ENCODE assay signal across 20 cellular contexts in genomic region chr10:33803248-33803647, GRCh38.
A peak's percentile ranks its signal among the peaks of the same experiment; 100 is the strongest.
DNase-seq lines count a peak whose midpoint lies in the region; ATAC-seq, FAIRE-seq and TF ChIP-seq lines count a peak whose summit lies in the region.
"Had no signal": no experiment of that assay in that cellular context is flagged by ENCODE, and none has a peak within 500 bp of the region (broad histone marks: within the 10 kb centered on the region; RNA-seq: fewer than 3 reads in every experiment).

No MANE protein-coding gene starts in this region.

- no peaks in the 10 kb centered on the region for H3K27me3 Mint-ChIP-seq in astrocyte (ENCODE audit: low read depth, unreplicated experiment)
- H3K27me3 Mint-ChIP-seq: activated CD8-positive, alpha-beta memory T cell treated with anti-CD3 and anti-CD28 coated beads, Interleukin-2, amount 10 ng/mL, durations not matched to agents 7 days and 5 days; memory B cell had no signal

- TF ChIP-seq CTCF in astrocyte (IDR thresholded peaks at IDR 0.05; ENCODE audit: insufficient read depth, low read depth, low read length), result no peak
- TF ChIP-seq CTCF in foreskin fibroblast (IDR thresholded peaks at IDR 0.05; ENCODE audit: low read depth, low read length), result no peak

- H3K9me3 ChIP-seq in astrocyte (ENCODE audit: insufficient read depth, low read depth, low read length), result no peaks in the 10 kb centered on the region
- H3K9me3 ChIP-seq: ascending aorta, gastroesophageal sphincter, right atrium auricular region had no signal

- ATAC-seq in GM19452 (IDR thresholded peaks at IDR 0.05; ENCODE audit: unreplicated experiment), result no peak
- no peak for ATAC-seq in GM21423 (IDR thresholded peaks at IDR 0.05; ENCODE audit: unreplicated experiment)
- ATAC-seq: activated CD8-positive, alpha-beta memory T cell treated with anti-CD3 and anti-CD28 coated beads, Interleukin-2, amount 10 ng/mL, durations not matched to agents 7 days and 5 days; gastroesophageal sphincter had no signal

- no peak overlapping the region for H2AFZ ChIP-seq in astrocyte (ENCODE audit: low read depth, low read length)

- no peaks in the 10 kb centered on the region for H3K9me3 Mint-ChIP-seq in astrocyte (ENCODE audit: unreplicated experiment)
- H3K9me3 Mint-ChIP-seq: memory B cell, neural crest cell had no signal

- H3K4me2 ChIP-seq in astrocyte (ENCODE audit: low read length), result peak overlapping the region; percentile 25

- H3K4me1 ChIP-seq in astrocyte (ENCODE audit: insufficient read depth, low read length), result peaks cover 14% of the 10 kb centered on the region
- H3K4me1 ChIP-seq: ascending aorta, gastroesophageal sphincter had no signal

- no peak overlapping the region for H3K4me3 Mint-ChIP-seq in astrocyte (ENCODE audit: unreplicated experiment)
- H3K4me3 Mint-ChIP-seq: activated CD8-positive, alpha-beta memory T cell treated with anti-CD3 and anti-CD28 coated beads, Interleukin-2, amount 10 ng/mL, durations not matched to agents 7 days and 5 days; memory B cell; neural crest cell had no signal

- DNase-seq in DMS53 (lab: John Stamatoyannopoulos, UW) (peak; percentile 9), DMS53 treated with DMSO at 0.1 percent for 48 hours (lab: John Stamatoyannopoulos, UW; ENCODE audit: unreplicated experiment) (no peak), astrocyte (ENCODE audit: low read depth) (peak; percentile 80), foreskin fibroblast (peak; percentile 64 to 67), substantia nigra (lab: John Stamatoyannopoulos, UW) (no peak), frontal cortex (ENCODE audit: low spot score in 2 of 2) (no peak)
- DNase-seq: activated CD4-positive, alpha-beta T cell treated with anti-CD3 and anti-CD28 coated beads for 1 hour; activated CD8-positive, alpha-beta memory T cell treated with anti-CD3 and anti-CD28 coated beads, Interleukin-2, amount 10 ng/mL, durations not matched to agents 7 days and 5 days; activated gamma-delta T cell; NCI-H1436 treated with DMSO at 0.1 percent for 48 hours had no signal

- peaks cover 13% of the 10 kb centered on the region for H3K4me1 Mint-ChIP-seq in astrocyte (ENCODE audit: low read depth, unreplicated experiment)
- H3K4me1 Mint-ChIP-seq: activated CD8-positive, alpha-beta memory T cell treated with anti-CD3 and anti-CD28 coated beads, Interleukin-2, amount 10 ng/mL, durations not matched to agents 7 days and 5 days; memory B cell had no signal

- H3K27ac ChIP-seq in astrocyte (ENCODE audit: low read depth, low read length), result peak overlapping the region; percentile 40
- H3K27ac ChIP-seq in substantia nigra (ENCODE audit: low read depth, low read length, poor library complexity, severe bottlenecking), result no peak overlapping the region
- H3K27ac ChIP-seq: 22Rv1, ascending aorta, gastroesophageal sphincter, HL-60, right atrium auricular region had no signal

- H3K27me3 ChIP-seq in astrocyte (ENCODE audit: insufficient read depth, low read length), result no peaks in the 10 kb centered on the region
- H3K27me3 ChIP-seq: ascending aorta, gastroesophageal sphincter, right atrium auricular region had no signal

- H3K9ac ChIP-seq in astrocyte (ENCODE audit: low read length), result no peak overlapping the region

- FAIRE-seq in astrocyte (lab: Jason Lieb, UNC), result no peak
- FAIRE-seq in frontal cortex (lab: Jason Lieb, UNC), result no peak
- FAIRE-seq: GM12892 had no signal

- H3K79me2 ChIP-seq in astrocyte (ENCODE audit: insufficient read depth, low read length), result no peaks in the 10 kb centered on the region

- H3K4me3 ChIP-seq in astrocyte (ENCODE audit: insufficient read depth, low read depth, low read length), result no peak overlapping the region
- no peak overlapping the region for H3K4me3 ChIP-seq in foreskin fibroblast (ENCODE audit: low read depth in 1 of 2, low read length in 2 of 2)
- H3K4me3 ChIP-seq: ascending aorta, gastroesophageal sphincter, right atrium auricular region had no signal

- no peak overlapping the region for H3K27ac Mint-ChIP-seq in astrocyte (ENCODE audit: unreplicated experiment)
- H3K27ac Mint-ChIP-seq: activated CD8-positive, alpha-beta memory T cell treated with anti-CD3 and anti-CD28 coated beads, Interleukin-2, amount 10 ng/mL, durations not matched to agents 7 days and 5 days; memory B cell had no signal

- H4K20me1 ChIP-seq in astrocyte (ENCODE audit: insufficient read depth, low read length), result no peaks in the 10 kb centered on the region

- H3K36me3 ChIP-seq in astrocyte (ENCODE audit: insufficient read depth, low read length), result no peaks in the 10 kb centered on the region
- H3K36me3 ChIP-seq: ascending aorta, gastroesophageal sphincter, right atrium auricular region had no signal

- no peaks in the 10 kb centered on the region for H3K36me3 Mint-ChIP-seq in astrocyte (ENCODE audit: low read depth, unreplicated experiment)
- H3K36me3 Mint-ChIP-seq: activated CD8-positive, alpha-beta memory T cell treated with anti-CD3 and anti-CD28 coated beads, Interleukin-2, amount 10 ng/mL, durations not matched to agents 7 days and 5 days; memory B cell had no signal

Comparison
In these comparisons a context has a peak if more than half of its experiments do, and no peak if none do; other contexts are left out.
1. DNase-seq: peak in DMS53 (single experiment), astrocyte (single experiment) and foreskin fibroblast (2 of 2); none in DMS53 treated with DMSO at 0.1 percent for 48 hours (single experiment), substantia nigra (0 of 49) and frontal cortex (0 of 2).